In genomic region chr7:130298079-130298478, GRCh38 we compare ENCODE assay signal across 1 cellular context.
TF ChIP-seq lines count a peak whose summit lies in the region.

No MANE protein-coding gene starts in this region.

TF ChIP-seq in IMR-90, 13 proteins besides CTCF, POLR2A, EP300 and RAD21 (continued from another document):
- no peak for TF ChIP-seq MAZ (IDR thresholded peaks at IDR 0.05; ENCODE audit: borderline replicate concordance, low read depth, low read length)
- TF ChIP-seq FOS (IDR thresholded peaks at IDR 0.05; ENCODE audit: low read depth, low read length) = no peak
- TF ChIP-seq USF2 (IDR thresholded peaks at IDR 0.05; ENCODE audit: low read depth, low read length) = no peak
- TF ChIP-seq RFX5 (IDR thresholded peaks at IDR 0.05; ENCODE audit: low read depth, low read length) = no peak
- no peak for TF ChIP-seq MXI1 (IDR thresholded peaks at IDR 0.05; ENCODE audit: borderline replicate concordance, low read depth, low read length)
TF ChIP-seq in IMR-90: peak in this region for 0.
